ENCODE assay signal across 16 cellular contexts in genomic region chr6:161545741-161546140, GRCh38.
DNase-seq lines count a peak whose midpoint lies in the region; TF ChIP-seq lines count a peak whose summit lies in the region.
"Had no signal": no experiment of that assay in that cellular context is flagged by ENCODE, and none has a peak within 500 bp of the region (broad histone marks: within the 10 kb centered on the region; RNA-seq: fewer than 3 reads in every experiment).

No MANE protein-coding gene starts in this region.

- no peak overlapping the region for H3K4me3 ChIP-seq in MM.1S (ENCODE audit: low read length)
- H3K4me3 ChIP-seq: HAP-1, K562 had no signal

- no peaks in the 10 kb centered on the region for H3K9me2 ChIP-seq in MM.1S (replicated peaks; ENCODE audit: insufficient read depth, low read length)

- H2AFZ ChIP-seq in MM.1S (ENCODE audit: low read length), result no peak overlapping the region

- no peaks in the 10 kb centered on the region for H3F3A ChIP-seq in MM.1S (ENCODE audit: insufficient read depth, low read length)

- H4K20me1 ChIP-seq in MM.1S (ENCODE audit: insufficient read depth, low read length), result no peaks in the 10 kb centered on the region

- H3K9me3 ChIP-seq in MM.1S (replicated peaks; ENCODE audit: insufficient read depth, low read length), result no peaks in the 10 kb centered on the region
- H3K9me3 ChIP-seq: HAP-1 had no signal

- H3K36me3 ChIP-seq in MM.1S (replicated peaks; ENCODE audit: insufficient read depth, low read length), result no peaks in the 10 kb centered on the region
- H3K36me3 ChIP-seq: HAP-1 had no signal

- TF ChIP-seq CTCF in MM.1S (IDR thresholded peaks at IDR 0.05; ENCODE audit: low read length), result no peak

- no peak overlapping the region for H3K9ac ChIP-seq in MM.1S (ENCODE audit: low read length)

- no peak overlapping the region for H3K27ac ChIP-seq in MM.1S (ENCODE audit: low read length)
- H3K27ac ChIP-seq: HL-60 had no signal

- peak overlapping the region; percentile 15; the same call in 1 of the 2 replicates for H3K4me2 ChIP-seq in MM.1S (ENCODE audit: low read depth, low read length)

- no peaks in the 10 kb centered on the region for H3K27me3 ChIP-seq in MM.1S (replicated peaks; ENCODE audit: insufficient read depth, low read length)

- H3K79me2 ChIP-seq in MM.1S (ENCODE audit: low read length), result no peaks in the 10 kb centered on the region

- DNase-seq in H4 (ENCODE audit: low spot score) (peak; percentile 22), MM.1S (no peak), RPMI7951 (ENCODE audit: low read depth) (peak; percentile 50), myocyte (ENCODE audit: low read depth) (peak; percentile 18), activated T-cell treated with anti-CD3 and anti-CD28 coated beads for 4 hours (no peak), inferior parietal cortex (ENCODE audit: extremely low spot score) (no peak)
- DNase-seq in activated effector memory CD4-positive, alpha-beta T cell treated with Interleukin-2 at 50 U/mL for 16 hours, result no peak
- DNase-seq: C1 segment of cervical spinal cord; CD4-positive, CD25-positive, alpha-beta regulatory T cell; CD8-positive, alpha-beta memory T cell; COR-L47; DMS79 treated with DMSO at 0.1 percent for 48 hours; IMR-90 had no signal

- peaks cover 29% of the 10 kb centered on the region; the same call in 1 of the 2 replicates for H3K4me1 ChIP-seq in MM.1S (ENCODE audit: low read length)
- H3K4me1 ChIP-seq: HAP-1 had no signal

Comparison
In these comparisons a context has a peak if more than half of its experiments do, and no peak if none do; other contexts are left out.
1. DNase-seq: peak in H4 (single experiment), RPMI7951 (single experiment) and myocyte (single experiment); none in MM.1S (single experiment), activated T-cell treated with anti-CD3 and anti-CD28 coated beads for 4 hours (single experiment), inferior parietal cortex (single experiment) and activated effector memory CD4-positive, alpha-beta T cell treated with Interleukin-2 at 50 U/mL for 16 hours (single experiment).